In the genomic region with DNA sequence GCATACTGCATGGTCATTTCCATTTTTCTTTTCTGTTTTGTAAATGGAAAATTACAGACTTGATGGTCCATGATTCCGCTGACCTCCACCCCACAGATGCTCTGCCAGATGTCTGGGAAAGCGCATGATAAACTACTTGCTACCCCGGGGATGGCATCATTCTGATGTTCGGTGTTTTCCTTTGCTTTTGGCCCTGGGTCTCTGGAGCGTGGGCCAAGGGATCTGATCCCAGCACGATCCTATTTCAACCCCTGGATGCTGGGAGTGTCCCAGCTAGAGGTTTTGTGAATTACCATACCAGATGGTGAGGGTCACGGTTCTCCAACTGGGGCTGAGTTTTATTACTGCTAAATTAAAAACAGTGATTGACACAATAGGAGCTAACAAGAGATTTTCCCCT, we compare ENCODE assay signal across 19 cellular contexts.
"Had no signal": no experiment of that assay in that cellular context is flagged by ENCODE, and none has a peak within 500 bp of the region (broad histone marks: within the 10 kb centered on the region; RNA-seq: fewer than 3 reads in every experiment).

No MANE protein-coding gene starts in this region.

- H3K27me3 ChIP-seq: cardiac muscle cell, dorsolateral prefrontal cortex, spleen, upper lobe of left lung had no signal

- H3K27ac ChIP-seq: cardiac muscle cell, spleen, upper lobe of left lung had no signal

- DNase-seq: activated CD4-positive, alpha-beta T cell treated with anti-CD3 and anti-CD28 coated beads for 4 hours; activated CD8-positive, alpha-beta T cell treated with anti-CD3 and anti-CD28 coated beads for 36 hours; activated effector memory CD4-positive, alpha-beta T cell treated with Interleukin-2 at 50 U/mL for 16 hours; activated naive CD4-positive, alpha-beta T cell treated with anti-CD3 and anti-CD28 coated beads, Interleukin-2, amount 50 U/mL, for 16 hours; activated T-cell treated with anti-CD3 and anti-CD28 coated beads, Interleukin-2, amount 50 U/mL, for 4 hours; dorsolateral prefrontal cortex; endodermal cell; hippocampal formation; left ventricle myocardium superior; mesenchymal stem cell; natural killer cell; occipital lobe; right cardiac atrium; spleen; stimulated activated naive CD8-positive, alpha-beta T cell treated with anti-CD3 and anti-CD28 coated beads, Interleukin-15, amount 100 ng/mL, for 72 hours; T-helper 17 cell; upper lobe of left lung had no signal

- H3K9me3 ChIP-seq: upper lobe of left lung had no signal

- H3K36me3 ChIP-seq: cardiac muscle cell, spleen, upper lobe of left lung had no signal

- H3K4me3 ChIP-seq: cardiac muscle cell, dorsolateral prefrontal cortex, spleen, upper lobe of left lung had no signal

- ATAC-seq: activated CD8-positive, alpha-beta T cell treated with anti-CD3 and anti-CD28 coated beads for 36 hours; activated T-cell treated with anti-CD3 and anti-CD28 coated beads, Interleukin-2, amount 50 U/mL, for 4 hours; left ventricle myocardium superior; natural killer cell; right cardiac atrium; stimulated activated naive CD8-positive, alpha-beta T cell treated with anti-CD3 and anti-CD28 coated beads, Interleukin-15, amount 100 ng/mL, for 72 hours; T-helper 17 cell; WTC11 had no signal
